ENCODE assay signal across 8 cellular contexts in the genomic region with DNA sequence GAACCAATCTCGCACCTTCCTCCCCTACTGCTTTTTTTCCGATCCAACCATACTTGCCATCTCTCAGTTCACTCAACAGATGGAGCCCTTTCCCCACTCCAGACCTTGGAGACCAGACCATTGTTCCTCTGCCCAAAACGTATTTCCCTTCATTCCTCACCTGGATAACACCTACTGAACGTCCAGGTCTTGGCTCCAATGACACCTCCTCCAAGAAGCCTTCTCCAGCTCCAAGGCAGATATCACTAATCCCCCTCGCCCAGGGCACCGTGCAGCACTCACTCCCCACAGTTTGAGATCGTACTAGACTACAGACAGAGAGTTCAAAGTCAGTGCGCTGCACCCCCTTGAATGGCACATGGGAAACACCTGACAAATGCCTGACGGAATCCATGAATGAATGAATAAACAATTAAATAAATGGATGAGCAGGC. TPM values are rescaled to one million over a fixed set of nuclear protein-coding genes. Genes with fewer than 3 reads are reported as not detected.
DNase-seq lines count a peak whose midpoint lies in the region; ATAC-seq and TF ChIP-seq lines count a peak whose summit lies in the region.

No MANE protein-coding gene starts in this region.

- H3K9me3 ChIP-seq in transverse colon, result no peaks in the 10 kb centered on the region
- no peaks in the 10 kb centered on the region for H3K9me3 ChIP-seq in effector memory CD4-positive, alpha-beta T cell (ENCODE audit: control insufficient read depth, low read length)

- H3K4me1 ChIP-seq in transverse colon, result no peaks in the 10 kb centered on the region
- H3K4me1 ChIP-seq in effector memory CD4-positive, alpha-beta T cell (ENCODE audit: control insufficient read depth, insufficient read depth, low read length, poor library complexity, severe bottlenecking), result no peaks in the 10 kb centered on the region

- WGBS in transverse colon (ENCODE audit: low coverage in 1 of 2), 2 donors, result 54 to 55% methylated on average over 6 to 9 of the region's 9 CpGs

- no peaks in the 10 kb centered on the region for H3K36me3 Mint-ChIP-seq in activated B cell treated with CpG ODN at 0.5 μM for 24 hours (ENCODE audit: low read depth)

- H3K4me1 Mint-ChIP-seq in activated B cell treated with CpG ODN at 0.5 μM for 24 hours, result no peaks in the 10 kb centered on the region

- no peak for TF ChIP-seq POLR2A in transverse colon (IDR thresholded peaks at IDR 0.05)

- H3K27ac ChIP-seq in transverse colon, result no peak overlapping the region
- no peak overlapping the region for H3K27ac ChIP-seq in effector memory CD4-positive, alpha-beta T cell (ENCODE audit: insufficient read depth, low read length, poor library complexity, severe bottlenecking)

- no peak overlapping the region for H3K27ac Mint-ChIP-seq in activated B cell treated with CpG ODN at 0.5 μM for 24 hours

- in situ Hi-C loops in transverse colon (cut with MboI; ENCODE audit: low pct_ligation_motif_present in 1 of 4, low pct_unique_long_range_greater_than_20kb in 1 of 4, low sequenced_read_pairs in 3 of 4), result loop anchor here in 1 of 4 donors (25.0 kb wide), 1 partner anchor 577 kb away; no protein-coding TSS in a partner anchor

- H3K27me3 ChIP-seq in transverse colon, result no peaks in the 10 kb centered on the region
- H3K27me3 ChIP-seq in effector memory CD4-positive, alpha-beta T cell (replicated peaks; ENCODE audit: control insufficient read depth, insufficient read depth, low read length, poor library complexity, severe bottlenecking), result no peaks in the 10 kb centered on the region

- TF ChIP-seq CTCF in activated B cell treated with CpG ODN at 0.5 μM for 24 hours (IDR thresholded peaks at IDR 0.05) (no peak), transverse colon (IDR thresholded peaks at IDR 0.05) (peak in 4 of 5 experiments; percentile 19 to 29 (median 26))

- DNase-seq in left cardiac atrium (no peak), Right ventricle myocardium inferior (ENCODE audit: missing footprints) (no peak), NCI-H1105 treated with DMSO at 0.1 percent for 48 hours (lab: John Stamatoyannopoulos, UW) (peak; percentile 50), activated B cell treated with CpG ODN at 0.5 μM for 24 hours (no peak), iPS DF 19.7 (ENCODE audit: low read depth, low spot score) (peak; percentile 42), transverse colon (no peak)
- no peak for DNase-seq in effector memory CD4-positive, alpha-beta T cell

- POLR2A ChIA-PET in activated B cell treated with CpG ODN at 0.5 μM for 24 hours (lab: Charles Lee), result interaction anchor here (0.6 to 0.8 kb wide), 3 partner anchors 181 to 303 kb away, joined by 3 to 7 read pairs (median 3); no protein-coding TSS in a partner anchor

- intact Hi-C loops in left cardiac atrium (cut with DNase I) (loop anchor here in 1 of 2 donors (10.0 kb wide), 1 partner anchor 220 kb away; the partner anchor contains the start of gene TEX53), Right ventricle myocardium inferior (cut with DNase I) (loop anchor here (10.0 kb wide), 1 partner anchor 580 kb away; no protein-coding TSS in a partner anchor), activated B cell treated with CpG ODN at 0.5 μM for 24 hours (cut with micrococcal nuclease) (loop anchor here (1.0 to 10.0 kb wide), 6 partner anchors 16 to 580 kb away; no protein-coding TSS in a partner anchor), transverse colon (cut with DNase I; ENCODE audit: low total_unique reads) (no loop called here)

- H3K4me3 ChIP-seq in transverse colon, result no peak overlapping the region
- no peak overlapping the region for H3K4me3 ChIP-seq in effector memory CD4-positive, alpha-beta T cell (ENCODE audit: insufficient read depth, low read depth, low read length, poor library complexity, severe bottlenecking)

- H3K9me3 Mint-ChIP-seq in activated B cell treated with CpG ODN at 0.5 μM for 24 hours, result no peaks in the 10 kb centered on the region

- CTCF ChIA-PET in activated B cell treated with CpG ODN at 0.5 μM for 24 hours (lab: Charles Lee), result interaction anchor here (0.6 to 5.8 kb wide), 17 partner anchors 12 to 237 kb away, joined by 3 to 96 read pairs (median 5); partner anchors contain the start of genes ATP6V1G1 and WHRN

- no peaks in the 10 kb centered on the region for H3K36me3 ChIP-seq in transverse colon
- no peaks in the 10 kb centered on the region for H3K36me3 ChIP-seq in effector memory CD4-positive, alpha-beta T cell (ENCODE audit: control insufficient read depth, insufficient read depth, low read length)

- TF ChIP-seq EP300 in transverse colon (IDR thresholded peaks at IDR 0.05; ENCODE audit: low read depth), result no peak

- no peak overlapping the region for H3K4me3 Mint-ChIP-seq in activated B cell treated with CpG ODN at 0.5 μM for 24 hours

- ATAC-seq in left cardiac atrium (peak; percentile 19 to 61), Right ventricle myocardium inferior (no peak), activated B cell treated with CpG ODN at 0.5 μM for 24 hours (ENCODE audit: low read depth) (peak; percentile 81), HG02610 (IDR thresholded peaks at IDR 0.05; ENCODE audit: unreplicated experiment) (no peak)

- no peaks in the 10 kb centered on the region for H3K27me3 Mint-ChIP-seq in activated B cell treated with CpG ODN at 0.5 μM for 24 hours

RNA-seq across cellular contexts. Expression of gene AKNA, which starts 47.1 kb away (rescaled TPM):
- total RNA-seq in left cardiac atrium, result 10 to 100 TPM in 1 of 2 donors, 1 to 10 TPM in 1; 9.1 to 13.0 TPM
- total RNA-seq in Right ventricle myocardium inferior, result 7.1 TPM
- total RNA-seq in activated B cell treated with CpG ODN at 0.5 μM for 24 hours, result 283 and 322 TPM in 2 replicates
- total RNA-seq in transverse colon, result 10 to 100 TPM; 34.8 to 63.2 (median 48.6) TPM

Comparison
In these comparisons a context has a peak if more than half of its experiments do, and no peak if none do; other contexts are left out.
1. ATAC-seq: peak in left cardiac atrium (2 of 2) and activated B cell treated with CpG ODN at 0.5 μM for 24 hours (single experiment); none in Right ventricle myocardium inferior (single experiment) and HG02610 (single experiment).
2. DNase-seq: peak in NCI-H1105 treated with DMSO at 0.1 percent for 48 hours (single experiment) and iPS DF 19.7 (single experiment); none in left cardiac atrium (single experiment), Right ventricle myocardium inferior (single experiment), activated B cell treated with CpG ODN at 0.5 μM for 24 hours (single experiment), transverse colon (single experiment) and effector memory CD4-positive, alpha-beta T cell (0 of 3).